ENCODE assay signal across 8 cellular contexts in the genomic region with DNA sequence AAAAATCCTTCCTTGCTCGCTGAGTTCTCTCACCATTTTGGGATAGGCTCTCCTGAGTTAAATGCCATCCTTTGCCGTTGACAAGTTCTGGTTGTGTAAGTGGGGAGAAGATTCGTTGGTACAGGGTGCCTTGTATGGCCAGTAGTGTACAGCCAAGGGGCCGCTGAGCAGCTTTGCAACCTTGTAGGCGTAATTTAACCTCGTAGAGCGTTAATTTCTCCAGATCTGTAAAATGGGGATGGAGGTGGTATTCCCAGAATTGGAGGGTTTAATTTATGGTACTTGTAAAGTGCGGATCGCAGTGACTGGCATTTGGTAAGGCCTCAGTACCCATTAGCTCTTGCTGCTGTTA. TPM values are rescaled to one million over a fixed set of nuclear protein-coding genes. Genes with fewer than 3 reads are reported as not detected.
A peak's percentile ranks its signal among the peaks of the same experiment; 100 is the strongest.
DNase-seq lines count a peak whose midpoint lies in the region; ATAC-seq and TF ChIP-seq lines count a peak whose summit lies in the region.

No MANE protein-coding gene starts in this region.

- intact Hi-C loops in heart left ventricle (cut with DNase I) (loop anchor here in 3 of 10 donors (5.0 to 10.0 kb wide), 2 partner anchors 82 to 85 kb away; no protein-coding TSS in a partner anchor), cardiac septum (cut with DNase I) (no loop called here), upper lobe of right lung (cut with DNase I) (no loop called here)

- H3K27me3 ChIP-seq in heart left ventricle (peaks cover 0 to 30% (median 3%) of the 10 kb centered on the region in 9 donors), upper lobe of right lung (peaks cover 22% of the 10 kb centered on the region)

- H3K9me3 ChIP-seq in heart left ventricle, result no peaks in the 10 kb centered on the region
- H3K9me3 ChIP-seq in upper lobe of right lung, result no peaks in the 10 kb centered on the region

- no peaks in the 10 kb centered on the region for H3K36me3 ChIP-seq in heart left ventricle
- no peaks in the 10 kb centered on the region for H3K36me3 ChIP-seq in upper lobe of right lung

- no peak for ATAC-seq in heart left ventricle
- no peak for ATAC-seq in memory B cell (ENCODE audit: low read depth)
- ATAC-seq in upper lobe of right lung, result no peak
- no peak for ATAC-seq in GM21619 (IDR thresholded peaks at IDR 0.05; ENCODE audit: unreplicated experiment)

- H3K4me3 Mint-ChIP-seq in activated naive CD8-positive, alpha-beta T cell, result peak overlapping the region; percentile 80
- peak overlapping the region; percentile 89 for H3K4me3 Mint-ChIP-seq in memory B cell

- peak overlapping the region; percentile 90 for H3K27ac Mint-ChIP-seq in activated naive CD8-positive, alpha-beta T cell
- peak overlapping the region; percentile 98 for H3K27ac Mint-ChIP-seq in memory B cell

- no peaks in the 10 kb centered on the region for H3K27me3 Mint-ChIP-seq in activated naive CD8-positive, alpha-beta T cell
- no peaks in the 10 kb centered on the region for H3K27me3 Mint-ChIP-seq in memory B cell

- DNase-seq in heart left ventricle, result no peak
- no peak for DNase-seq in cardiac septum (ENCODE audit: low spot score)
- DNase-seq in memory B cell (ENCODE audit: low spot score in 2 of 2), result no peak
- DNase-seq in upper lobe of right lung, result no peak
- no peak for DNase-seq in kidney tubule cell (ENCODE audit: low spot score)
- no peak for DNase-seq in NCI-H2227 (lab: John Stamatoyannopoulos, UW; ENCODE audit: unreplicated experiment)

- no peak for TF ChIP-seq CTCF in heart left ventricle (IDR thresholded peaks at IDR 0.05)
- no peak for TF ChIP-seq CTCF in upper lobe of right lung (IDR thresholded peaks at IDR 0.05)

- H3K4me3 ChIP-seq in heart left ventricle (peak overlapping the region in 10 of 12 donors; percentile 60 to 91 (median 71)), upper lobe of right lung (peak overlapping the region; percentile 60)

- H3K4me1 ChIP-seq in heart left ventricle, result peaks cover 2 to 53% (median 13%) of the 10 kb centered on the region in 12 donors
- H3K4me1 ChIP-seq in upper lobe of right lung, result peaks cover 17% of the 10 kb centered on the region

- WGBS in heart left ventricle, 4 donors, result 50 to 57% (median 52%) methylated on average over 9 of the region's 9 CpGs

- H3K36me3 Mint-ChIP-seq in activated naive CD8-positive, alpha-beta T cell, result no peaks in the 10 kb centered on the region
- H3K36me3 Mint-ChIP-seq in memory B cell, result peaks cover 2% of the 10 kb centered on the region

- H3K4me1 Mint-ChIP-seq in activated naive CD8-positive, alpha-beta T cell (ENCODE audit: low read depth), result peaks cover 67% of the 10 kb centered on the region
- H3K4me1 Mint-ChIP-seq in memory B cell, result peaks cover 32% of the 10 kb centered on the region

- H3K27ac ChIP-seq in heart left ventricle (peak overlapping the region in 4 of 12 donors; percentile 75 to 98 (median 80)), upper lobe of right lung (peak overlapping the region; percentile 92)

- H3K9me3 Mint-ChIP-seq in activated naive CD8-positive, alpha-beta T cell (ENCODE audit: low read depth), result no peaks in the 10 kb centered on the region
- H3K9me3 Mint-ChIP-seq in memory B cell, result no peaks in the 10 kb centered on the region

- TF ChIP-seq POLR2A in heart left ventricle (IDR thresholded peaks at IDR 0.05), result no peak

RNA-seq across cellular contexts. Expression of gene ARSG, which starts 1.4 kb away (rescaled TPM):
- total RNA-seq in heart left ventricle, result 1 to 10 TPM; 2.2 to 4.9 (median 3.3) TPM
- polyA plus RNA-seq in heart left ventricle, result 1 to 10 TPM; 1.2 to 3.9 TPM
- 2.7 TPM for total RNA-seq in cardiac septum
- 4.8 TPM for total RNA-seq in upper lobe of right lung

RNA-seq across cellular contexts. Expression of gene SLC16A6, which starts 1.7 kb away (rescaled TPM):
- 1 to 10 TPM in 1 of 9 donors, under 1 TPM in 7, not detected in 1; 0.16 to 1.7 (median 0.36) TPM for total RNA-seq in heart left ventricle
- under 1 TPM in 1 of 2 donors, not detected in 1; 0.37 TPM for polyA plus RNA-seq in heart left ventricle
- 0.19 TPM for total RNA-seq in cardiac septum
- 7.5 TPM for total RNA-seq in upper lobe of right lung

RNA-seq across cellular contexts. Expression of gene AMZ2, which starts 44.8 kb away (rescaled TPM):
- total RNA-seq in heart left ventricle, result 100 to 1,000 TPM in 4 of 9 donors, 10 to 100 TPM in 5; 59.0 to 141 (median 91.3) TPM
- polyA plus RNA-seq in heart left ventricle, result 10 to 100 TPM; 52.9 to 89.1 TPM
- 97.4 TPM for total RNA-seq in cardiac septum
- 50.5 TPM for total RNA-seq in upper lobe of right lung
